1 cellular context compared by ENCODE assay signal in the genomic region with DNA sequence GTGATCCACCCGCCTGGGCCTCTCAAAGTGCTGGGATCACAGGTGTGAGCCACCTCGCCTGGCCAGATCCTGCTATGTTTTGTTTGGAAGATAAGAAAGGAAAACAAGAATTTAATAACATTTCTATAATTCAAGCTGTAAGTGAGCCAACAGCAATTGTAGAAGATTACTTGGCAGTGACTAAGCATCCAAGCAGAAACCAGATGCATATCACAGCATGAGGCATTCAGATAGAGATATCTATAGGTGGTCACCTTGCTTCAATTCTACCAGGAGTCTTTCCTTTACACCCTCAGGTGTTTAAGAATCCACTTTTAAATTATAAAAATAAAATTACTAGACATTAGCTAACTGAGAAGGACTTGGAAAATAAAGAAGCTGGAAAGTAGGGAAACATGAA.
TF ChIP-seq lines count a peak whose summit lies in the region.

No MANE protein-coding gene starts in this region.

TF ChIP-seq in HepG2, 621 proteins besides CTCF, POLR2A, EP300 and RAD21:
- TF ChIP-seq RBAK (CRISPR knock-in tag; IDR thresholded peaks at IDR 0.05): no peak
- no peak for TF ChIP-seq ZNF496 (CRISPR knock-in tag; IDR thresholded peaks at IDR 0.05; ENCODE audit: insufficient replicate concordance)
- TF ChIP-seq ZSCAN25 (CRISPR knock-in tag; IDR thresholded peaks at IDR 0.05): no peak
TF ChIP-seq in HepG2: peak in this region for 0.
